In the genomic region with DNA sequence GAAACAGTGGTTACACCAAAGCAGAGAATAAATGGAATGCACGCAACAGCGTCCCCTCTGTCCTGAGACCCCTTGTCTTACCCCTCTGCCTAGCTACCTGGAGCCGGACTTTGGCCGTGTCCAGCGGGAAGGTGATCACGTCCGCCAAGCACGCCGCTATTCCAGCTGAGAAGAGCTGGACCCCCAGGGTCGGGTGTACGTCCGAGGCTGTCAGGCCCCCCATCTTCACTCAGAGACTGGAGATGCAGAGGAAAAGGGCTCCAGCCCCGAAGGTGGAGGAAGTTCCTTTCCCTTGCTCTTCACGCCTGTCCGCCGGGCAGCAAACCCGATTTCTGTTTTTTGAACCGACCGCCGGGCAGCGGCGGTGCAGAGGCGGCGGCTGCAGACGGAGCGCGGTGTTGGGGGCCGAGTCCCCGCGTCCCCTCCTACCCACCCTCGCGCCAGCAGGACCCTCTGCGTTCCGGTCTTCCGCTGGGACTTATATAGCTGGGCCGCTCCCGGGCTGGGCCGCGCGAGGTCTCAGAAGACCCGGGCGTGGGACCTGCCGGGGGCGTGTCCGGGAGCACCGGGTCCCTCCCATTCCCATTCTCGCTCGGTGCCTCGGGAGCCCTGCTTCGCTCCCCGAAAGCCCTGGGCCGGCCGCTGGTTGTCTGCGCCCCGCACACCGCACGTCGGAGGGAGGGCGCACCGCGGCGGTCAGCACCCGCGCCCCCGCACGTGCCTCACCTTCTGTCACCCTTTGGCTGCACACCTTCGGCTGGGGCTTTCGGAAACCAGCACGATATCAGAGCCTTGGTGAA, we compare ENCODE assay signal across 9 cellular contexts. TPM values are rescaled to one million over a fixed set of nuclear protein-coding genes. Genes with fewer than 3 reads are reported as not detected.
DNase-seq lines count a peak whose midpoint lies in the region; ATAC-seq and TF ChIP-seq lines count a peak whose summit lies in the region.
"Had no signal": no experiment of that assay in that cellular context is flagged by ENCODE, and none has a peak within 500 bp of the region (broad histone marks: within the 10 kb centered on the region; RNA-seq: fewer than 3 reads in every experiment).

A gene with protein sequence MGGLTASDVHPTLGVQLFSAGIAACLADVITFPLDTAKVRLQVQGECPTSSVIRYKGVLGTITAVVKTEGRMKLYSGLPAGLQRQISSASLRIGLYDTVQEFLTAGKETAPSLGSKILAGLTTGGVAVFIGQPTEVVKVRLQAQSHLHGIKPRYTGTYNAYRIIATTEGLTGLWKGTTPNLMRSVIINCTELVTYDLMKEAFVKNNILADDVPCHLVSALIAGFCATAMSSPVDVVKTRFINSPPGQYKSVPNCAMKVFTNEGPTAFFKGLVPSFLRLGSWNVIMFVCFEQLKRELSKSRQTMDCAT (minus strand): TSS at position 455 of the 800 bp plus-strand sequence. CDS start 232 bp downstream, at position 223.

- H3K9me3 ChIP-seq in PC-9 (ENCODE audit: insufficient read depth, low read depth) (no peaks in the 10 kb centered on the region), neuron (ENCODE audit: low read length) (no peaks in the 10 kb centered on the region)

- H3K27ac Mint-ChIP-seq in Calu3 (ENCODE audit: unreplicated experiment) = no peak within 1 kb of the TSS

- CTCF ChIA-PET in Calu3 (lab: Charles Lee) (interaction anchor here (0.7 to 0.9 kb wide), 2 partner anchors 132 to 141 kb away, joined by 3 to 4 read pairs; no protein-coding TSS in a partner anchor), PC-9 (lab: Charles Lee) (no interaction called here), GM10248 (lab: Yijun Ruan, JAX) (interaction anchor here (1.0 to 1.4 kb wide), 2 partner anchors 16 to 208 kb away, joined by 3 to 4 read pairs; no protein-coding TSS in a partner anchor)

- peaks cover 4% of the 10 kb centered on the region for H3K36me3 Mint-ChIP-seq in Calu3 (ENCODE audit: insufficient read depth, unreplicated experiment)

- H3K9me3 Mint-ChIP-seq in Calu3 (ENCODE audit: low read depth, unreplicated experiment) = no peaks in the 10 kb centered on the region

- H3K36me3 ChIP-seq in PC-9 (ENCODE audit: low read depth) (no peaks in the 10 kb centered on the region), neuron (ENCODE audit: insufficient read depth, low read length) (no peaks in the 10 kb centered on the region)

- peaks cover 4% of the 10 kb centered on the region; the same call in 1 of the 2 replicates for H3K27me3 ChIP-seq in PC-9 (ENCODE audit: insufficient read depth, low read depth)
- peaks cover 51% of the 10 kb centered on the region for H3K27me3 ChIP-seq in neuron (ENCODE audit: insufficient read depth, low read length)

- H3K4me1 ChIP-seq in PC-9 (replicated peaks; ENCODE audit: insufficient read depth) (no peaks in the 10 kb centered on the region), neuron (ENCODE audit: insufficient read depth, low read length) (peaks cover 15% of the 10 kb centered on the region)

- no peaks in the 10 kb centered on the region for H3K79me2 ChIP-seq in PC-9 (ENCODE audit: low read depth)

- H3K4me1 Mint-ChIP-seq in Calu3 (ENCODE audit: low read depth, unreplicated experiment) = no peaks in the 10 kb centered on the region

- ATAC-seq in GM21529 (IDR thresholded peaks at IDR 0.05; ENCODE audit: unreplicated experiment) = no peak

- H3K9me2 ChIP-seq in PC-9 (ENCODE audit: insufficient read depth) = no peaks in the 10 kb centered on the region

- no peaks in the 10 kb centered on the region for H4K20me1 ChIP-seq in PC-9 (ENCODE audit: insufficient read depth)

- peak within 1 kb of the TSS; percentile 72 for H3K4me3 Mint-ChIP-seq in Calu3 (ENCODE audit: low read depth, unreplicated experiment)

- peak within 1 kb of the TSS; percentile 26; the same call in 1 of the 2 replicates for H3K4me2 ChIP-seq in PC-9

- DNase-seq in Calu3 (peak; percentile 28), PC-9 (peak in 1 of 2 experiments; percentile 27), fibroblast of villous mesenchyme (ENCODE audit: low read depth) (no peak), GM10248 (ENCODE audit: extremely low spot score) (no peak), dedifferentiated amniotic fluid mesenchymal stem cell (ENCODE audit: extremely low spot score) (no peak), NCI-H2107 treated with DMSO at 0.1 percent for 48 hours (lab: John Stamatoyannopoulos, UW; ENCODE audit: unreplicated experiment) (no peak)

- H3K4me3 ChIP-seq in PC-9 (peak within 1 kb of the TSS; percentile 8; the same call in 1 of the 2 replicates), fibroblast of villous mesenchyme (ENCODE audit: low read depth, low read length) (peak within 1 kb of the TSS; percentile 42), neuron (ENCODE audit: low read length) (peak within 1 kb of the TSS; percentile 43)

- POLR2A ChIA-PET in PC-9 (lab: Charles Lee; ENCODE audit: unreplicated experiment) (no interaction called here), GM10248 (lab: Yijun Ruan, JAX) (no interaction called here)

- no peak for TF ChIP-seq CTCF in Calu3 (IDR thresholded peaks at IDR 0.05; ENCODE audit: unreplicated experiment)
- no peak for TF ChIP-seq CTCF in PC-9 (conservative IDR thresholded peaks at IDR 0.05)
- no peak for TF ChIP-seq CTCF in fibroblast of villous mesenchyme (IDR thresholded peaks at IDR 0.05; ENCODE audit: insufficient read depth, low read depth, low read length)
- TF ChIP-seq CTCF in GM10248 (IDR thresholded peaks at IDR 0.05; ENCODE audit: control extremely low read depth, extremely low read depth, low read depth, missing control alignments) = no peak

- BruUV-seq in Calu3 (replicated peaks; lab: Mats Ljungman, UMichigan) = no TSS peak
- BruUV-seq in PC-9 (replicated peaks; lab: Mats Ljungman, UMichigan) = no TSS peak

- no peaks in the 10 kb centered on the region for H3F3A ChIP-seq in PC-9 (ENCODE audit: insufficient read depth, low read depth)

- no peaks in the 10 kb centered on the region for H3K27me3 Mint-ChIP-seq in Calu3 (ENCODE audit: unreplicated experiment)

- no peak within 1 kb of the TSS for H3K27ac ChIP-seq in PC-9

- intact Hi-C loops in Calu3 (cut with micrococcal nuclease; ENCODE audit: unreplicated experiment) = no loop called here
- intact Hi-C loops in PC-9 (cut with micrococcal nuclease; ENCODE audit: unreplicated experiment) = no loop called here

- H2AFZ ChIP-seq in PC-9 (no peak within 1 kb of the TSS), neuron (ENCODE audit: low read depth, low read length) (peak within 1 kb of the TSS; percentile 73)

RNA-seq across cellular contexts. Expression of the gene that starts here (rescaled TPM):
- total RNA-seq in Calu3 (2022) (not detected in 2 replicates), PC-9 (2021) (not detected in 2 replicates), fibroblast of villous mesenchyme (not detected in 2 replicates)
- total RNA-seq: glomerular endothelial cell had no signal

Comparison
In these comparisons a context has a peak if more than half of its experiments do, and no peak if none do; other contexts are left out.
1. Peak in DNase-seq in Calu3; RNA of the gene not detected or under 1 TPM.